Comparison of ENCODE assay signal across 8 cellular contexts in genomic region chr6:20534295-20534897, GRCh38. TPM values are rescaled to one million over a fixed set of nuclear protein-coding genes. Genes with fewer than 3 reads are reported as not detected.
DNase-seq lines count a peak whose midpoint lies in the region; ATAC-seq and TF ChIP-seq lines count a peak whose summit lies in the region.

Gene CDKAL1 (plus strand): TSS chr6:20534457. CDS start chr6:20546351, 11,894 bp downstream.

- H3K4me1 ChIP-seq in Panc1 (ENCODE audit: control insufficient read depth, insufficient read depth, low read length) = peaks cover 8% of the 10 kb centered on the region
- peaks cover 9 to 21% (median 11%) of the 10 kb centered on the region in 3 donors for H3K4me1 ChIP-seq in esophagus squamous epithelium

- in situ Hi-C loops in Panc1 (cut with HindIII; ENCODE audit: low pct_unique_long_range_greater_than_20kb, low sequenced_read_pairs) = no loop called here

- H3K36me3 Mint-ChIP-seq in activated T-cell treated with anti-CD3 and anti-CD28 coated beads, Interleukin-2, amount 50 U/mL, for 4 hours (ENCODE audit: insufficient read depth) = peaks cover 23% of the 10 kb centered on the region

- H3K4me3 Mint-ChIP-seq in activated T-cell treated with anti-CD3 and anti-CD28 coated beads, Interleukin-2, amount 50 U/mL, for 4 hours = peak within 1 kb of the TSS; percentile 95

- H3K27me3 ChIP-seq in Panc1 (ENCODE audit: control insufficient read depth, insufficient read depth, low read length) = no peaks in the 10 kb centered on the region
- H3K27me3 ChIP-seq in esophagus squamous epithelium = no peaks in the 10 kb centered on the region

- intact Hi-C loops in Panc1 (cut with micrococcal nuclease; ENCODE audit: unreplicated experiment) = no loop called here
- intact Hi-C loops in esophagus squamous epithelium (cut with DNase I) = loop anchor here (5.0 kb wide), 2 partner anchors 132 to 442 kb away; partner anchors contain the start of gene E2F3

- TF ChIP-seq CTCF in Panc1 (IDR thresholded peaks at IDR 0.05) (no peak), esophagus squamous epithelium (IDR thresholded peaks at IDR 0.05) (peak in 1 of 6 experiments; percentile 41)

- no peaks in the 10 kb centered on the region for H3K9me3 Mint-ChIP-seq in activated T-cell treated with anti-CD3 and anti-CD28 coated beads, Interleukin-2, amount 50 U/mL, for 4 hours

- DNase-seq in DMS53 (lab: John Stamatoyannopoulos, UW) (peak; percentile 94), KG1 (lab: John Stamatoyannopoulos, UW) (peak; percentile 85), Panc1 (ENCODE audit: low read depth, low spot score) (peak; percentile 73), esophagus squamous epithelium (lab: John Stamatoyannopoulos, UW) (peak; percentile 42), myocyte (ENCODE audit: low read depth) (peak; percentile 94)
- DNase-seq in activated T-cell treated with anti-CD3 and anti-CD28 coated beads, Interleukin-2, amount 50 U/mL, for 4 hours = peak; percentile 82
- DNase-seq in stimulated activated CD8-positive, alpha-beta memory T cell treated with anti-CD3 and anti-CD28 coated beads, Interleukin-7, amount 100 ng/mL, for 48 hours (ENCODE audit: extremely low read depth in 1 of 2, low read depth in 1 of 2) = peak; percentile 64 to 85

- H3K36me3 ChIP-seq in Panc1 (ENCODE audit: control insufficient read depth, insufficient read depth, low read length) (peaks cover 11% of the 10 kb centered on the region; the same call in 1 of the 2 replicates), esophagus squamous epithelium (no peaks in the 10 kb centered on the region)

- H3K4me1 Mint-ChIP-seq in activated T-cell treated with anti-CD3 and anti-CD28 coated beads, Interleukin-2, amount 50 U/mL, for 4 hours (ENCODE audit: low read depth) = peaks cover 33% of the 10 kb centered on the region

- TF ChIP-seq POLR2A in esophagus squamous epithelium (IDR thresholded peaks at IDR 0.05) = peak in 1 of 4 donors; percentile 52

- CTCF ChIA-PET in Panc1 (lab: Charles Lee) = no interaction called here

- H3K9me3 ChIP-seq in Panc1 (ENCODE audit: control insufficient read depth, insufficient read depth, low read depth, low read length) (no peaks in the 10 kb centered on the region), esophagus squamous epithelium (no peaks in the 10 kb centered on the region)

- ATAC-seq in GM21723 (IDR thresholded peaks at IDR 0.05; ENCODE audit: unreplicated experiment) (peak; percentile 90), Panc1 (peak; percentile 94)
- peak; percentile 87 to 90 for ATAC-seq in activated T-cell treated with anti-CD3 and anti-CD28 coated beads, Interleukin-2, amount 50 U/mL, for 4 hours

- no peaks in the 10 kb centered on the region for H3K27me3 Mint-ChIP-seq in activated T-cell treated with anti-CD3 and anti-CD28 coated beads, Interleukin-2, amount 50 U/mL, for 4 hours (ENCODE audit: low read depth)

- peak within 1 kb of the TSS; percentile 94 to 95 for H3K4me3 ChIP-seq in Panc1 (ENCODE audit: low read depth in 2 of 2, low read length in 2 of 2)
- peak within 1 kb of the TSS; percentile 61 to 90 (median 78) for H3K4me3 ChIP-seq in esophagus squamous epithelium

- peak within 1 kb of the TSS; percentile 95 for H3K27ac ChIP-seq in Panc1 (ENCODE audit: low read length)
- peak within 1 kb of the TSS; percentile 85 to 91 (median 88) for H3K27ac ChIP-seq in esophagus squamous epithelium

- no TSS peak for BruUV-seq in Panc1 (replicated peaks; lab: Mats Ljungman, UMichigan)

- WGBS in esophagus squamous epithelium, 2 donors = 1% methylated on average over 21 of the region's 21 CpGs

- POLR2A ChIA-PET in Panc1 (lab: Charles Lee) = no interaction called here

RNA-seq across cellular contexts. Expression of gene CDKAL1, which starts in this region (rescaled TPM):
- total RNA-seq in Panc1 (2021; ENCODE audit: unreplicated experiment) (14.5 TPM), esophagus squamous epithelium (10 to 100 TPM in 3 of 4 donors, 1 to 10 TPM in 1; 6.5 to 13.0 (median 10.7) TPM), myocyte (11.8 and 17.5 TPM in 2 replicates)
- 5.1 TPM for polyA plus RNA-seq in Panc1 (2012; ENCODE audit: insufficient read length)
- 10 to 100 TPM; 23.2 to 26.0 (median 23.6) TPM for total RNA-seq in activated T-cell treated with anti-CD3 and anti-CD28 coated beads, Interleukin-2, amount 50 U/mL, for 4 hours
- 5.1 TPM for polyA plus RNA-seq in myocyte (2012)

Comparison
In these comparisons a context has a peak if more than half of its experiments do, and no peak if none do; other contexts are left out.
1. Peak in every context shown above with its lines: DNase-seq, ATAC-seq, H3K4me3 ChIP-seq and H3K27ac ChIP-seq.
2. DNase-seq: peak in every context shown above with its lines; median percentile 94 in DMS53; 94 in myocyte; 85 in KG1; 82 in activated T-cell treated with anti-CD3 and anti-CD28 coated beads, Interleukin-2, amount 50 U/mL, for 4 hours; 74 in stimulated activated CD8-positive, alpha-beta memory T cell treated with anti-CD3 and anti-CD28 coated beads, Interleukin-7, amount 100 ng/mL, for 48 hours; 73 in Panc1; 42 in esophagus squamous epithelium.